ENCODE assay signal across 19 cellular contexts in the genomic region with DNA sequence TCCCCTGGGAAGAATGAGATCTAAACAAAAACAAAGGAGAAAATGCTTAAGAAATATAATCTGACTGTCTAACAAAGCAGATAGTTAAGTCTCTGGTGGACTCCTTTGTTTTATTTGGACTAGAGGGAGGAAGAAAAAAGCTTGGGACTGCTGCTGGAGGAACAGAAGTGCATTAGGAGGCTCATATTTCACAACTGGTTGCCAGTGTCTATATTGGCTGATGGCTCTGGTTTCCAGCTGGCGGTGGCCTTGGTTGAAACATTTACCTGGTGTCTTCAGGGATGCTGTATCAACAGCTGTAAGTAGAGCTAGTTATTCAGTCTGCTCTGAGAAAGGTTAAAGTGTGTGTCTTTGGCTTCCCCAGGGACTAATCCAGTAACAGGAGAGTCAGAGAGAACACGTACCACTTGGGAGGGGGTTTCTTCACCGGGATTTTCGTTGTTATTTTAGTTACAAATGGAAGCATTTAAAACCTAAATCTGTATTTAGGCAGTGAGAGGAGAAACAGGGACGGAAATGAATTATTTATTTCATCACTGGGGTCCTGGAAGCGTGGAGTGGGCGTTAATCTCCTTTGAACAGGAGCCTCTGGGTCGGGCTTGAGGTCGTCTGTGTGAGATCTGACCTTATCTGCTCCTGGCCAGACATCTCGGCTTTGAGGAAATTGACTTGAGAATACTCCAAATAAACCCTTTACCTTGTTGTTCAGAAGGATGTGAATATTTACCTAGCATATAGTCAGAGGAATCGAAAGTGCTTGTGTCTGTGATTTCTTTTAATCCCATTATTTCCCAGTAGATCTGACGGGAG.
A peak's percentile ranks its signal among the peaks of the same experiment; 100 is the strongest.
DNase-seq lines count a peak whose midpoint lies in the region; ATAC-seq, FAIRE-seq and TF ChIP-seq lines count a peak whose summit lies in the region.
"Had no signal": no experiment of that assay in that cellular context is flagged by ENCODE, and none has a peak within 500 bp of the region (broad histone marks: within the 10 kb centered on the region; RNA-seq: fewer than 3 reads in every experiment).

No MANE protein-coding gene starts in this region.

- H3K27ac Mint-ChIP-seq in brain = peak overlapping the region in 3 of 5 experiments; percentile 22 to 69 (median 40)
- no peak overlapping the region for H3K27ac Mint-ChIP-seq in activated CD4-positive, alpha-beta memory T cell treated with anti-CD3 and anti-CD28 coated beads for 36 hours
- H3K27ac Mint-ChIP-seq: activated T-helper 2 cell treated with anti-CD3 and anti-CD28 coated beads, Interferon-gamma antibody, Interleukin-2, Interleukin-4, amounts not matched to agents 10 μg/mL and 5 μg/mL and 100 μg/mL, durations not matched to agents 14 hours and 24 hours and 36 hours had no signal

- peaks cover 0 to 3% of the 10 kb centered on the region in 2 experiments; a peak in 1 of 5 replicates for H3K27me3 ChIP-seq in HepG2 (ENCODE audit: control insufficient read depth in 1 of 2, insufficient read depth in 2 of 2, low read length in 2 of 2)
- H3K27me3 ChIP-seq: SJCRH30, upper lobe of left lung had no signal

- TF ChIP-seq POLR2A in HepG2 (IDR thresholded peaks at IDR 0.05; ENCODE audit: insufficient read depth in 1 of 2, low read depth in 2 of 2, low read length in 2 of 2) = no peak

- H3K27ac ChIP-seq in HepG2 (ENCODE audit: extremely low read length, insufficient read depth, low read length) = no peak overlapping the region
- H3K27ac ChIP-seq: SJCRH30, skin epidermis, upper lobe of left lung had no signal

- intact Hi-C loops in HepG2 (cut with micrococcal nuclease; ENCODE audit: unreplicated experiment) = no loop called here
- intact Hi-C loops in activated CD4-positive, alpha-beta memory T cell treated with anti-CD3 and anti-CD28 coated beads for 36 hours (cut with micrococcal nuclease) = no loop called here

- CTCF ChIA-PET in HepG2 (lab: Yijun Ruan, JAX; ENCODE audit: low intra/inter-chr PET ratio, low total read pairs) = no interaction called here
- CTCF ChIA-PET in activated CD4-positive, alpha-beta memory T cell treated with anti-CD3 and anti-CD28 coated beads for 36 hours (lab: Charles Lee) = no interaction called here

- no peaks in the 10 kb centered on the region for H4K20me1 ChIP-seq in HepG2 (ENCODE audit: insufficient read depth, low read length)

- POLR2A ChIA-PET in HepG2 (lab: Yijun Ruan, JAX) = no interaction called here
- POLR2A ChIA-PET in activated CD4-positive, alpha-beta memory T cell treated with anti-CD3 and anti-CD28 coated beads for 36 hours (lab: Charles Lee) = no interaction called here

- no peaks in the 10 kb centered on the region for H3K79me2 ChIP-seq in HepG2 (ENCODE audit: insufficient read depth, low read length)

- H3K4me1 Mint-ChIP-seq in brain = peaks cover 65% of the 10 kb centered on the region
- H3K4me1 Mint-ChIP-seq in activated CD4-positive, alpha-beta memory T cell treated with anti-CD3 and anti-CD28 coated beads for 36 hours (ENCODE audit: low read depth) = no peaks in the 10 kb centered on the region

- H3K4me2 ChIP-seq in HepG2 (ENCODE audit: low read depth, low read length) = no peak overlapping the region

- H3K9me3 ChIP-seq in HepG2 (ENCODE audit: low read length) = no peaks in the 10 kb centered on the region
- H3K9me3 ChIP-seq: SJCRH30, upper lobe of left lung had no signal

- WGBS in HepG2 (ENCODE audit: low lambda C conversion rate) = 2% methylated on average over 12 of the region's 12 CpGs

- no peak overlapping the region for H3K9ac ChIP-seq in HepG2 (ENCODE audit: insufficient read depth, low read depth, low read length)

- H3K4me3 ChIP-seq in HepG2 (replicated peaks in 1 of 3; ENCODE audit: insufficient read depth in 1 of 3, low read depth in 2 of 3, low read length in 3 of 3) = no peak overlapping the region
- H3K4me3 ChIP-seq: SJCRH30, skin epidermis, upper lobe of left lung had no signal

- no peak for TF ChIP-seq EP300 in HepG2 (IDR thresholded peaks at IDR 0.05; ENCODE audit: low read depth in 2 of 2, low read length in 2 of 2)
- no peak for TF ChIP-seq EP300 in HepG2 (CRISPR knock-in tag; IDR thresholded peaks at IDR 0.05; ENCODE audit: borderline replicate concordance)

- H3K9me3 Mint-ChIP-seq in brain = peaks cover 0 to 3% (median 0%) of the 10 kb centered on the region in 5 experiments
- no peaks in the 10 kb centered on the region for H3K9me3 Mint-ChIP-seq in activated CD4-positive, alpha-beta memory T cell treated with anti-CD3 and anti-CD28 coated beads for 36 hours
- H3K9me3 Mint-ChIP-seq: activated T-helper 2 cell treated with anti-CD3 and anti-CD28 coated beads, Interferon-gamma antibody, Interleukin-2, Interleukin-4, amounts not matched to agents 10 μg/mL and 5 μg/mL and 100 μg/mL, durations not matched to agents 14 hours and 24 hours and 36 hours had no signal

- in situ Hi-C loops in HepG2 (cut with HindIII; ENCODE audit: extremely low pct_ligation_motif_present, low pct_unique_long_range_greater_than_20kb) = no loop called here

- H3K4me3 Mint-ChIP-seq in brain = no peak overlapping the region
- no peak overlapping the region for H3K4me3 Mint-ChIP-seq in activated CD4-positive, alpha-beta memory T cell treated with anti-CD3 and anti-CD28 coated beads for 36 hours

- no peaks in the 10 kb centered on the region for H3K27me3 Mint-ChIP-seq in brain
- H3K27me3 Mint-ChIP-seq in activated CD4-positive, alpha-beta memory T cell treated with anti-CD3 and anti-CD28 coated beads for 36 hours = peaks cover 8% of the 10 kb centered on the region

- no TSS peak for BruUV-seq in HepG2 (replicated peaks; lab: Mats Ljungman, UMichigan)

- peak; percentile 71 for DNase-seq in DMS53 (lab: John Stamatoyannopoulos, UW)
- DNase-seq in NCI-H146 treated with DMSO at 0.1 percent for 48 hours (lab: John Stamatoyannopoulos, UW; ENCODE audit: unreplicated experiment) = peak; percentile 68
- DNase-seq in NCI-H510A (lab: John Stamatoyannopoulos, UW) = peak; percentile 61
- DNase-seq in HuH-7 (ENCODE audit: low spot score) = no peak
- DNase-seq in HepG2 (ENCODE audit: low spot score) = no peak
- no peak for DNase-seq in frontal cortex (ENCODE audit: low spot score in 2 of 2)
- no peak for DNase-seq in activated CD4-positive, alpha-beta memory T cell treated with anti-CD3 and anti-CD28 coated beads for 36 hours
- DNase-seq: amygdala; cerebellar nuclear complex; mesenchymal stem cell; occipital lobe; SJCRH30; stimulated activated naive CD4-positive, alpha-beta T cell; upper lobe of left lung had no signal

- no peak overlapping the region for H2AFZ ChIP-seq in HepG2 (ENCODE audit: low read length)

- H3K36me3 ChIP-seq in HepG2 (replicated peaks in 1 of 2; ENCODE audit: control insufficient read depth in 1 of 2, insufficient read depth in 2 of 2, low read length in 2 of 2) = no peaks in the 10 kb centered on the region
- H3K36me3 ChIP-seq: SJCRH30, upper lobe of left lung had no signal

- FAIRE-seq in HepG2 (lab: Jason Lieb, UNC) (no peak), frontal cortex (lab: Jason Lieb, UNC) (no peak)
- FAIRE-seq: endothelial cell of umbilical vein, GM19239 had no signal

- no peaks in the 10 kb centered on the region for H3K4me1 ChIP-seq in HepG2 (ENCODE audit: insufficient read depth, low read length)
- H3K4me1 ChIP-seq: SJCRH30, upper lobe of left lung had no signal

- no peak for TF ChIP-seq RAD21 in HepG2 (CRISPR knock-in tag; IDR thresholded peaks at IDR 0.05)

- H3K36me3 Mint-ChIP-seq in brain = peaks cover 16% of the 10 kb centered on the region
- H3K36me3 Mint-ChIP-seq in activated CD4-positive, alpha-beta memory T cell treated with anti-CD3 and anti-CD28 coated beads for 36 hours = no peaks in the 10 kb centered on the region

- TF ChIP-seq CTCF in brain (conservative IDR thresholded peaks at IDR 0.05) = no peak
- TF ChIP-seq CTCF in HepG2 (CRISPR knock-in tag; IDR thresholded peaks at IDR 0.05) = no peak

- no peak for ATAC-seq in HepG2

TF ChIP-seq in HepG2, 621 proteins besides CTCF, POLR2A, EP300 and RAD21:
- TF ChIP-seq PRDM10 (CRISPR knock-in tag; IDR thresholded peaks at IDR 0.05; ENCODE audit: low read depth) (no peak), GPN1 (CRISPR knock-in tag; IDR thresholded peaks at IDR 0.05; ENCODE audit: borderline replicate concordance) (no peak), HCFC1 (IDR thresholded peaks at IDR 0.05; ENCODE audit: low read depth, low read length) (no peak)

Comparison
In these comparisons a context has a peak if more than half of its experiments do, and no peak if none do; other contexts are left out.
1. DNase-seq: peak in DMS53 (single experiment), NCI-H146 treated with DMSO at 0.1 percent for 48 hours (single experiment) and NCI-H510A (single experiment); none in HuH-7 (single experiment), HepG2 (single experiment), frontal cortex (0 of 2) and activated CD4-positive, alpha-beta memory T cell treated with anti-CD3 and anti-CD28 coated beads for 36 hours (single experiment).